ENCODE assay signal across 1 cellular context in genomic region chr20:12978613-12979495, GRCh38.
A peak's percentile ranks its signal among the peaks of the same experiment; 100 is the strongest.
TF ChIP-seq lines count a peak whose summit lies in the region.

No MANE protein-coding gene starts in this region.

TF ChIP-seq in HepG2, 621 proteins besides CTCF, POLR2A, EP300 and RAD21 (continued from another document and continues in another):
- TF ChIP-seq BCLAF1 (IDR thresholded peaks at IDR 0.05) (no peak), RARA (CRISPR knock-in tag; IDR thresholded peaks at IDR 0.05) (peak; percentile 81; the same call in 1 of the 2 replicates), EED (CRISPR knock-in tag; IDR thresholded peaks at IDR 0.05) (no peak), ZBTB14 (CRISPR knock-in tag; IDR thresholded peaks at IDR 0.05) (no peak), ZNF17 (CRISPR knock-in tag; IDR thresholded peaks at IDR 0.05) (no peak), ZKSCAN1 (IDR thresholded peaks at IDR 0.05; ENCODE audit: low read length) (no peak), ZNF879 (CRISPR knock-in tag; IDR thresholded peaks at IDR 0.05) (no peak), ELK4 (CRISPR knock-in tag; IDR thresholded peaks at IDR 0.05; ENCODE audit: borderline replicate concordance) (no peak), SP4 (CRISPR knock-in tag; IDR thresholded peaks at IDR 0.05) (no peak), ZBTB3 (CRISPR knock-in tag; IDR thresholded peaks at IDR 0.05; ENCODE audit: borderline replicate concordance, low read depth) (0 out of 2 replicates have a peak, but pooled peaks have one; percentile 53), ZKSCAN8 (CRISPR knock-in tag; IDR thresholded peaks at IDR 0.05; ENCODE audit: borderline replicate concordance) (peak; percentile 90), TP53 (CRISPR knock-in tag; conservative IDR thresholded peaks at IDR 0.05) (peak; percentile 82), FOXO1 (CRISPR knock-in tag; IDR thresholded peaks at IDR 0.05) (peak; percentile 97), SIN3B (IDR thresholded peaks at IDR 0.05; ENCODE audit: low read length) (no peak), IKZF1 (IDR thresholded peaks at IDR 0.05) (no peak), NFE2L2 (IDR thresholded peaks at IDR 0.05; ENCODE audit: low read length) (no peak), PATZ1 (CRISPR knock-in tag; IDR thresholded peaks at IDR 0.05) (peak; percentile 66; the same call in 1 of the 2 replicates), SSRP1 (CRISPR knock-in tag; IDR thresholded peaks at IDR 0.05) (no peak), ZNF510 (CRISPR knock-in tag; IDR thresholded peaks at IDR 0.05; ENCODE audit: low read depth) (no peak), ZBED4 (CRISPR knock-in tag; IDR thresholded peaks at IDR 0.05; ENCODE audit: borderline replicate concordance) (peak; percentile 36; the same call in 1 of the 2 replicates), ZNF784 (CRISPR knock-in tag; IDR thresholded peaks at IDR 0.05; ENCODE audit: borderline replicate concordance) (no peak), HNF4A (CRISPR knock-in tag; IDR thresholded peaks at IDR 0.05) (peak; percentile 94), ZNF816 (CRISPR knock-in tag; IDR thresholded peaks at IDR 0.05; ENCODE audit: borderline replicate concordance) (peak; percentile 93; the same call in 1 of the 2 replicates), ZNF33B (CRISPR knock-in tag; IDR thresholded peaks at IDR 0.05) (no peak), BRCA1 (CRISPR knock-in tag; IDR thresholded peaks at IDR 0.05) (peak; percentile 72; the same call in 1 of the 2 replicates), SNAPC5 (CRISPR knock-in tag; IDR thresholded peaks at IDR 0.05; ENCODE audit: borderline replicate concordance) (no peak), TBP (CRISPR knock-in tag; IDR thresholded peaks at IDR 0.05) (no peak), ZNF274 (CRISPR knock-in tag; IDR thresholded peaks at IDR 0.05) (no peak), ZNF768 (CRISPR knock-in tag; IDR thresholded peaks at IDR 0.05) (no peak), RERE (CRISPR knock-in tag; IDR thresholded peaks at IDR 0.05; ENCODE audit: low read depth) (peak; percentile 81), RBM22 (optimal IDR thresholded peaks at IDR 0.05; ENCODE audit: low read length) (no peak), KDM4B (CRISPR knock-in tag; IDR thresholded peaks at IDR 0.05) (no peak), SNAPC4 (CRISPR knock-in tag; IDR thresholded peaks at IDR 0.05) (peak; percentile 78; the same call in 1 of the 2 replicates), ZSCAN30 (CRISPR knock-in tag; IDR thresholded peaks at IDR 0.05) (no peak), ZNF543 (CRISPR knock-in tag; IDR thresholded peaks at IDR 0.05) (peak; percentile 81; the same call in 1 of the 2 replicates), SIX4 (CRISPR knock-in tag; IDR thresholded peaks at IDR 0.05) (peak; percentile 80), REPIN1 (CRISPR knock-in tag; IDR thresholded peaks at IDR 0.05; ENCODE audit: borderline replicate concordance, low read depth) (peak; percentile 62; the same call in 1 of the 2 replicates)
